Comparison of ENCODE assay signal across 8 cellular contexts in the genomic region with DNA sequence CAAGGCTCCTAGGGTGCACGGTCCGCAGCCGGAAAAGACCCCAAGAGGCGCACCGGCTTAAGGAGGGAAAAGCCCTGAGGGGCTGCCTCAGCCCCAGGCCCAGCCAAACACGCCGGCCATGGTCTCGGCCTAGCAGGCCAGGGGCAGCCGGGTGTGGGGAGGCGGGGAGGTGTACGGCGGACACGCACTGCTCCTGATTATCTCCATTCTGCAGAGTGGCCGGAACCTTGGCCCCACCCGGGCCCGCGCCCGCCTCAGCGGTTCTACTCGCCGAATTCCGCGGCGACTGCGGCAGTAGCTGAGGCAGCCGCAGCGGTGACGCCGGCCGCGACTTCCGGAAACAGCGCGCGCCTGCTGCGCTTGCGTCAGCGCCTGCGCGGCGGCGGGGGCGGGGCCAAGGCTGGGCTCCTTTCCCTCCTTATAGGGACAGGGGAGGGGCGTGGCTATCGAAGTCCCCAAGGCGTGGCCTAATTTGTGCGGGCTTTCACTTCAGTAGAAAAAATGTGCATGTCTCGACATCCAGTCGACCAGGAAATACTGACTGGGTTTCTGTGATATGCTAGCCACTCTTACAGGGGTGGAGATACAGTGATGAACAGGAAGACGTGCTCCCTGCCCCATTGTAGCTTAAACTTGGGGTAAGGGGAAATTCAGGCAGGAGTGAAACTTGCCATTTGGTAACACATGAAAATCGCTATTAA. TPM values are rescaled to one million over a fixed set of nuclear protein-coding genes. Genes with fewer than 3 reads are reported as not detected.
DNase-seq lines count a peak whose midpoint lies in the region; ATAC-seq and TF ChIP-seq lines count a peak whose summit lies in the region.

A gene with protein sequence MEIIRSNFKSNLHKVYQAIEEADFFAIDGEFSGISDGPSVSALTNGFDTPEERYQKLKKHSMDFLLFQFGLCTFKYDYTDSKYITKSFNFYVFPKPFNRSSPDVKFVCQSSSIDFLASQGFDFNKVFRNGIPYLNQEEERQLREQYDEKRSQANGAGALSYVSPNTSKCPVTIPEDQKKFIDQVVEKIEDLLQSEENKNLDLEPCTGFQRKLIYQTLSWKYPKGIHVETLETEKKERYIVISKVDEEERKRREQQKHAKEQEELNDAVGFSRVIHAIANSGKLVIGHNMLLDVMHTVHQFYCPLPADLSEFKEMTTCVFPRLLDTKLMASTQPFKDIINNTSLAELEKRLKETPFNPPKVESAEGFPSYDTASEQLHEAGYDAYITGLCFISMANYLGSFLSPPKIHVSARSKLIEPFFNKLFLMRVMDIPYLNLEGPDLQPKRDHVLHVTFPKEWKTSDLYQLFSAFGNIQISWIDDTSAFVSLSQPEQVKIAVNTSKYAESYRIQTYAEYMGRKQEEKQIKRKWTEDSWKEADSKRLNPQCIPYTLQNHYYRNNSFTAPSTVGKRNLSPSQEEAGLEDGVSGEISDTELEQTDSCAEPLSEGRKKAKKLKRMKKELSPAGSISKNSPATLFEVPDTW (minus strand): TSS at position 342 of the 701 bp plus-strand sequence. CDS start 135 bp downstream, at position 207.

- peak within 1 kb of the TSS; percentile 95 for H3K4me3 Mint-ChIP-seq in activated naive CD4-positive, alpha-beta T cell treated with anti-CD3 and anti-CD28 coated beads, Interleukin-2, amount 10 ng/mL, durations not matched to agents 7 days and 5 days

- H3K4me1 Mint-ChIP-seq in activated naive CD4-positive, alpha-beta T cell treated with anti-CD3 and anti-CD28 coated beads, Interleukin-2, amount 10 ng/mL, durations not matched to agents 7 days and 5 days: peaks cover 60% of the 10 kb centered on the region

- H3K4me3 ChIP-seq in HFF-Myc (replicated peaks; ENCODE audit: low read depth, low read length) (peak within 1 kb of the TSS; percentile 68), SK-N-MC (peak within 1 kb of the TSS; percentile 93), gastroesophageal sphincter (peak within 1 kb of the TSS; percentile 57 to 90), neutrophil (ENCODE audit: low read depth in 1 of 2, low read length in 1 of 2) (peak within 1 kb of the TSS; percentile 70 to 79)

- TF ChIP-seq POLR2A in gastroesophageal sphincter (IDR thresholded peaks at IDR 0.05): peak; percentile 95 to 97

- H3K27me3 ChIP-seq in gastroesophageal sphincter (no peaks in the 10 kb centered on the region), neutrophil (no peaks in the 10 kb centered on the region)

- CTCF ChIA-PET in activated naive CD4-positive, alpha-beta T cell treated with anti-CD3 and anti-CD28 coated beads, Interleukin-2, amount 10 ng/mL, durations not matched to agents 7 days and 5 days (lab: Charles Lee): no interaction called here

- TF ChIP-seq CTCF in HFF-Myc (IDR thresholded peaks at IDR 0.05; ENCODE audit: low read depth, low read length, missing control alignments) (no peak), gastroesophageal sphincter (IDR thresholded peaks at IDR 0.05) (peak in 1 of 4 experiments; percentile 3), neutrophil (IDR thresholded peaks at IDR 0.05) (peak; percentile 48), subcutaneous adipose tissue (IDR thresholded peaks at IDR 0.05; ENCODE audit: low read depth) (no peak)

- peaks cover 0 to 63% (median 18%) of the 10 kb centered on the region in 3 donors for H3K4me1 ChIP-seq in gastroesophageal sphincter
- peaks cover 42% of the 10 kb centered on the region in 2 experiments for H3K4me1 ChIP-seq in neutrophil (ENCODE audit: control insufficient read depth in 1 of 2, insufficient read depth in 1 of 2, low read depth in 1 of 2, low read length in 1 of 2)

- H3K9me3 Mint-ChIP-seq in activated naive CD4-positive, alpha-beta T cell treated with anti-CD3 and anti-CD28 coated beads, Interleukin-2, amount 10 ng/mL, durations not matched to agents 7 days and 5 days: no peaks in the 10 kb centered on the region

- WGBS in gastroesophageal sphincter (ENCODE audit: low coverage in 1 of 2), 2 donors: 7 to 13% methylated on average over 3 to 7 of the region's 51 CpGs

- H3K9ac ChIP-seq in SK-N-MC (ENCODE audit: insufficient read length): peak within 1 kb of the TSS; percentile 85

- peaks cover 28% of the 10 kb centered on the region for H3K36me3 ChIP-seq in SK-N-MC (ENCODE audit: insufficient read depth, low read length)
- peaks cover 0 to 31% of the 10 kb centered on the region in 2 donors for H3K36me3 ChIP-seq in gastroesophageal sphincter
- H3K36me3 ChIP-seq in neutrophil: peaks cover 14% of the 10 kb centered on the region

- peaks cover 44% of the 10 kb centered on the region for H3K36me3 Mint-ChIP-seq in activated naive CD4-positive, alpha-beta T cell treated with anti-CD3 and anti-CD28 coated beads, Interleukin-2, amount 10 ng/mL, durations not matched to agents 7 days and 5 days

- peak; percentile 80 for ATAC-seq in gastroesophageal sphincter

- H3K9me3 ChIP-seq in SK-N-MC (ENCODE audit: low read depth, low read length) (no peaks in the 10 kb centered on the region), gastroesophageal sphincter (no peaks in the 10 kb centered on the region), neutrophil (no peaks in the 10 kb centered on the region)

- no peaks in the 10 kb centered on the region for H3K27me3 Mint-ChIP-seq in activated naive CD4-positive, alpha-beta T cell treated with anti-CD3 and anti-CD28 coated beads, Interleukin-2, amount 10 ng/mL, durations not matched to agents 7 days and 5 days

- TF ChIP-seq EP300 in gastroesophageal sphincter (IDR thresholded peaks at IDR 0.05): no peak

- H3K27ac ChIP-seq in SK-N-MC (peak within 1 kb of the TSS; percentile 89), gastroesophageal sphincter (peak within 1 kb of the TSS; percentile 76 to 95 (median 92)), neutrophil (peak within 1 kb of the TSS; percentile 90)

- H3K27ac Mint-ChIP-seq in activated naive CD4-positive, alpha-beta T cell treated with anti-CD3 and anti-CD28 coated beads, Interleukin-2, amount 10 ng/mL, durations not matched to agents 7 days and 5 days: peak within 1 kb of the TSS; percentile 100

- DNase-seq in GDM1 (lab: John Stamatoyannopoulos, UW) (peak; percentile 94), HFF-Myc (ENCODE audit: extremely low read depth, low read depth) (peak; percentile 90), NCI-H1048 (lab: John Stamatoyannopoulos, UW) (peak; percentile 80), SK-N-MC (ENCODE audit: low read depth, low spot score) (peak; percentile 88)
- peak; percentile 98 for DNase-seq in activated naive CD4-positive, alpha-beta T cell treated with anti-CD3 and anti-CD28 coated beads, Interleukin-2, amount 10 ng/mL, durations not matched to agents 7 days and 5 days

RNA-seq across cellular contexts. Expression of the gene that starts here (rescaled TPM):
- total RNA-seq in gastroesophageal sphincter (10 to 100 TPM; 34.9 to 49.7 (median 40.0) TPM), subcutaneous adipose tissue (10 to 100 TPM; 37.1 to 46.3 (median 39.9) TPM)

Comparison
In these comparisons a context has a peak if more than half of its experiments do, and no peak if none do; other contexts are left out.
1. Peak in every context shown above with its lines: DNase-seq, ATAC-seq, H3K4me3 ChIP-seq and H3K27ac ChIP-seq.